ENCODE assay signal across 16 cellular contexts in the genomic region with DNA sequence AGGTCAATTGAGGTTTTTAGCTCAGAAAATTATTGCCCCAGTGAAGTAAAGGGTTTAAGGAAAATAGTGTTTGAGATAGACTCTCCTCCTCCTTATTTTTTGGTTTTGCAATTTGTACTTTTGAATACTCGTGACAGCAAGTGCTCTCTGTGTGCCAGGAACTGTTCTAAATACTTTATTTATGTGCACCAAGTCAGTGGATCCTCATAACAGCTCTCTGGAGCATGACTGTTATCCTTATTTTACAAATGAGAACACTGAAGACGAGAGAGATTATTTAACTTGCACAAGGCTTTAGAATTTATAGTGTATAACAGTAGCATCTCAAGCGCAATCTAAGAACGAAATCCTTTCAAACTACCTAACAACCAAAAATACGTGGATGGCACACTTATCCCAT. TPM values are rescaled to one million over a fixed set of nuclear protein-coding genes. Genes with fewer than 3 reads are reported as not detected.
DNase-seq lines count a peak whose midpoint lies in the region; ATAC-seq and TF ChIP-seq lines count a peak whose summit lies in the region.
"Had no signal": no experiment of that assay in that cellular context is flagged by ENCODE, and none has a peak within 500 bp of the region (broad histone marks: within the 10 kb centered on the region; RNA-seq: fewer than 3 reads in every experiment).

No MANE protein-coding gene starts in this region.

- ATAC-seq in left ventricle myocardium superior (peak; percentile 78), upper lobe of right lung (peak; percentile 39)
- ATAC-seq: foreskin keratinocyte had no signal

- 23% methylated on average over 5 of the region's 5 CpGs for WGBS in prostate gland

- H3K4me3 ChIP-seq in choroid plexus epithelial cell (ENCODE audit: low read depth, low read length) (no peak overlapping the region), prostate gland (no peak overlapping the region), upper lobe of right lung (no peak overlapping the region)

- peak; percentile 34 for DNase-seq in choroid plexus epithelial cell (ENCODE audit: low read depth)
- DNase-seq in left ventricle myocardium superior, result no peak
- peak; percentile 10 for DNase-seq in prostate gland (ENCODE audit: low spot score)
- DNase-seq in upper lobe of right lung, result no peak
- no peak for DNase-seq in DMS53 (lab: John Stamatoyannopoulos, UW)
- no peak for DNase-seq in NCI-H446 treated with DMSO at 0.1 percent for 48 hours (lab: John Stamatoyannopoulos, UW)
- DNase-seq in RKO (ENCODE audit: low spot score), result no peak
- DNase-seq in NCI-H2171 (lab: John Stamatoyannopoulos, UW), result no peak
- DNase-seq: activated CD4-positive, alpha-beta T cell treated with anti-CD3 and anti-CD28 coated beads for 1 hour; activated gamma-delta T cell treated with Interleukin-2 at 50 U/mL for 16 hours; C1 segment of cervical spinal cord; NCI-H1105; occipital lobe; T-helper 2 cell had no signal

- H3K27me3 ChIP-seq in prostate gland (replicated peaks; ENCODE audit: insufficient read depth), result no peaks in the 10 kb centered on the region
- H3K27me3 ChIP-seq in upper lobe of right lung, result no peaks in the 10 kb centered on the region
- H3K27me3 ChIP-seq: foreskin keratinocyte had no signal

- H3K9me3 ChIP-seq in prostate gland (no peaks in the 10 kb centered on the region), upper lobe of right lung (no peaks in the 10 kb centered on the region)

- TF ChIP-seq CTCF in choroid plexus epithelial cell (conservative IDR thresholded peaks at IDR 0.05; ENCODE audit: low read depth, low read length) (no peak), prostate gland (IDR thresholded peaks at IDR 0.05) (no peak), upper lobe of right lung (IDR thresholded peaks at IDR 0.05) (no peak)

- peaks cover 7% of the 10 kb centered on the region for H3K4me1 ChIP-seq in prostate gland (replicated peaks)
- peaks cover 30% of the 10 kb centered on the region for H3K4me1 ChIP-seq in upper lobe of right lung

- H3K36me3 ChIP-seq in prostate gland (no peaks in the 10 kb centered on the region), upper lobe of right lung (no peaks in the 10 kb centered on the region)

- no peak for TF ChIP-seq POLR2A in prostate gland (IDR thresholded peaks at IDR 0.05)

- H3K27ac ChIP-seq in prostate gland (peak overlapping the region; percentile 67 to 70), upper lobe of right lung (peak overlapping the region; percentile 24)
- H3K27ac ChIP-seq: foreskin keratinocyte, KMS-11 had no signal

- intact Hi-C loops in left ventricle myocardium superior (cut with micrococcal nuclease), result no loop called here
- intact Hi-C loops in prostate gland (cut with DNase I), result loop anchor here (10.0 kb wide), 1 partner anchor 480 kb away; the partner anchor contains the start of gene FOSL2
- intact Hi-C loops in upper lobe of right lung (cut with DNase I), result no loop called here

RNA-seq across cellular contexts. Expression of gene BABAM2, which starts 24.7 kb away (rescaled TPM):
- total RNA-seq in left ventricle myocardium superior, result 56.8 TPM
- total RNA-seq in prostate gland, result 10 to 100 TPM; 35.8 to 37.3 TPM
- total RNA-seq in upper lobe of right lung, result 36.2 TPM

RNA-seq across cellular contexts. Expression of gene RBKS, which starts 25.0 kb away (rescaled TPM):
- total RNA-seq in left ventricle myocardium superior (3.3 TPM), prostate gland (1 to 10 TPM; 1.6 to 1.8 TPM), upper lobe of right lung (1.9 TPM)

Comparison
In these comparisons a context has a peak if more than half of its experiments do, and no peak if none do; other contexts are left out.
1. DNase-seq: peak in choroid plexus epithelial cell (single experiment) and prostate gland (single experiment); none in left ventricle myocardium superior (single experiment), upper lobe of right lung (single experiment), DMS53 (single experiment), NCI-H446 treated with DMSO at 0.1 percent for 48 hours (single experiment), RKO (single experiment) and NCI-H2171 (single experiment).